8 cellular contexts compared by ENCODE assay signal in the genomic region with DNA sequence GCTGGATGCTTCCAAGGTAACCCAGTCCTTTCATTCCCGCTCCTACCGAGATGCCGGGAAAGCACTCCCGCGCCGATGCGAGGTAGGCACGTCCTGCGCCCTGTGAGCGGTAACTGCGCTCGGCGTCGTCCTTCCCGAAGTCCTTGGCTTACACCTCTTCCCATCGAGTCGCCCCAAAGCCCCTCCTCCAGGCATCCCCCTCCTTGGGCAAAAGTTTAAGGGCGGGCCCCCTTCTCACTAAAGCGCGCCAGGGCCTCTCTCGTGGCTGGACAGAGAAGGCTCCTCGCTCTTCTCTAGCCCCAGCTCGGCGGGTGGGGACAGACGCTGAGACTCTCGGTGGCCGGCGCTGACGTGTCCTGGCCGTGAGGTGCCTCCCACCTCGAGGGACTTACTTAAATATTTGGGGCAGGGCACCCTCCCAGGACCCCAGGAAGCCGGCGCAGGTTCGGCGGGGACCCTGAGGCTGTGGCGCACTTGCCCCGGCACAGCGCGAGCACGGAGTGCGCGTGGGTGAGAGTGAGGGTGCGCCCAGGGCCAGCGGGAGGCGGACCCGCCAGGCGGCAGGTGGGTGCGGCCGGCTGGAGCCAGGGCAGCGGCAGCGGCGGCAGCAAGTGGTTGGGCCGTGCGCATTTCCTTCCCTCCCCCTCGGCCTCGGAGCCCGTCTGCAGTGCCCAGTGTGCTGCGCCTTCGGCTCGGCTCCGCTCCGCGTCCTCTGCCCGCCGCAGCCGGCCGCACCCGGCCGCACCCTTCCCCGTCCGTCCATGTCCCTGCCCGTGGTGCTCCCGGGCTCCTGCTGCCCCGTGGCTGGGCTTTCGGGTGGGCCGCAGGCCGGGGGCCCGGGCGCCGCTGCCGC. TPM values are rescaled to one million over a fixed set of nuclear protein-coding genes. Genes with fewer than 3 reads are reported as not detected.
DNase-seq lines count a peak whose midpoint lies in the region; ATAC-seq and TF ChIP-seq lines count a peak whose summit lies in the region.

A gene with protein sequence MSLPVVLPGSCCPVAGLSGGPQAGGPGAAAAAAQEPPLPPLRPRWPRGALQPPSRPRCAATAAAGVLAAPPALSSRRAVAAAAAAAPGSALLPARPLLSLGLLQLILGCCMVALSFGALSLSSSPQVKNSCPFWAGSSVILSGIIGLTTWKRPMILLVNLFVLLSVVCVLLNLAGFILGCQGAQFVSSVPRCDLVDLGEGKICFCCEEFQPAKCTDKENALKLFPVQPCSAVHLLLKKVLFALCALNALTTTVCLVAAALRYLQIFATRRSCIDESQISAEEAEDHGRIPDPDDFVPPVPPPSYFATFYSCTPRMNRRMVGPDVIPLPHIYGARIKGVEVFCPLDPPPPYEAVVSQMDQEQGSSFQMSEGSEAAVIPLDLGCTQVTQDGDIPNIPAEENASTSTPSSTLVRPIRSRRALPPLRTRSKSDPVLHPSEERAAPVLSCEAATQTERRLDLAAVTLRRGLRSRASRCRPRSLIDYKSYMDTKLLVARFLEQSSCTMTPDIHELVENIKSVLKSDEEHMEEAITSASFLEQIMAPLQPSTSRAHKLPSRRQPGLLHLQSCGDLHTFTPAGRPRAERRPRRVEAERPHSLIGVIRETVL (plus strand): TSS at position 667 of the 853 bp plus-strand sequence. CDS start 95 bp downstream, at position 762.

- H3K4me3 Mint-ChIP-seq in CD14-positive monocyte, result peak within 1 kb of the TSS; percentile 62 to 90
- H3K4me3 Mint-ChIP-seq in stimulated activated naive CD8-positive, alpha-beta T cell treated with anti-CD3 and anti-CD28 coated beads, Interleukin-15, Interleukin-2, amounts not matched to agents 100 ng/mL and 50 ng/mL, for 24 hours, result peak within 1 kb of the TSS; percentile 30

- H3K4me1 Mint-ChIP-seq in CD14-positive monocyte, result peaks cover 9% of the 10 kb centered on the region
- H3K4me1 Mint-ChIP-seq in stimulated activated naive CD8-positive, alpha-beta T cell treated with anti-CD3 and anti-CD28 coated beads, Interleukin-15, Interleukin-2, amounts not matched to agents 100 ng/mL and 50 ng/mL, for 24 hours (ENCODE audit: low read depth), result peaks cover 7% of the 10 kb centered on the region

- H3K27me3 ChIP-seq in HAP-1 (ENCODE audit: low read depth), result peaks cover 23% of the 10 kb centered on the region

- no peaks in the 10 kb centered on the region for H3K36me3 Mint-ChIP-seq in CD14-positive monocyte
- H3K36me3 Mint-ChIP-seq in stimulated activated naive CD8-positive, alpha-beta T cell treated with anti-CD3 and anti-CD28 coated beads, Interleukin-15, Interleukin-2, amounts not matched to agents 100 ng/mL and 50 ng/mL, for 24 hours (ENCODE audit: low read depth), result no peaks in the 10 kb centered on the region

- DNase-seq in CD14-positive monocyte (ENCODE audit: low spot score), result no peak
- DNase-seq in HAP-1 (ENCODE audit: low spot score in 2 of 2), result peak; percentile 50 to 71
- peak; percentile 85 for DNase-seq in NCI-H748 (lab: John Stamatoyannopoulos, UW; ENCODE audit: unreplicated experiment)
- DNase-seq in coronary artery (ENCODE audit: low spot score), result no peak
- DNase-seq in left colon, result peak; percentile 72 to 81
- DNase-seq in HCEC 1CT, result no peak

- peaks cover 0 to 19% (median 5%) of the 10 kb centered on the region in 7 donors for H3K9me3 Mint-ChIP-seq in CD14-positive monocyte
- H3K9me3 Mint-ChIP-seq in stimulated activated naive CD8-positive, alpha-beta T cell treated with anti-CD3 and anti-CD28 coated beads, Interleukin-15, Interleukin-2, amounts not matched to agents 100 ng/mL and 50 ng/mL, for 24 hours, result no peaks in the 10 kb centered on the region

- peak within 1 kb of the TSS; percentile 35 for H3K4me3 ChIP-seq in HAP-1
- H3K4me3 ChIP-seq in coronary artery, result peak within 1 kb of the TSS; percentile 81

- TF ChIP-seq CTCF in CD14-positive monocyte (IDR thresholded peaks at IDR 0.05), result no peak
- no peak for TF ChIP-seq CTCF in coronary artery (IDR thresholded peaks at IDR 0.05)

- no peaks in the 10 kb centered on the region for H3K36me3 ChIP-seq in HAP-1 (replicated peaks)

- intact Hi-C loops in CD14-positive monocyte (cut with micrococcal nuclease), result no loop called here
- intact Hi-C loops in left colon (cut with DNase I, micrococcal nuclease), result no loop called here

- H3K9me3 ChIP-seq in HAP-1, result no peaks in the 10 kb centered on the region

- no peak within 1 kb of the TSS for H3K27ac Mint-ChIP-seq in CD14-positive monocyte
- H3K27ac Mint-ChIP-seq in stimulated activated naive CD8-positive, alpha-beta T cell treated with anti-CD3 and anti-CD28 coated beads, Interleukin-15, Interleukin-2, amounts not matched to agents 100 ng/mL and 50 ng/mL, for 24 hours, result no peak within 1 kb of the TSS

- in situ Hi-C loops in HAP-1 (cut with MboI; ENCODE audit: low sequenced_read_pairs), result no loop called here

- H3K4me1 ChIP-seq in HAP-1, result no peaks in the 10 kb centered on the region

- ATAC-seq in left colon (peak; percentile 96), GM18858 (IDR thresholded peaks at IDR 0.05; ENCODE audit: unreplicated experiment) (no peak)

- H3K27ac ChIP-seq in coronary artery, result peak within 1 kb of the TSS; percentile 75 to 83

- H3K27me3 Mint-ChIP-seq in CD14-positive monocyte (ENCODE audit: low read depth in 3 of 3), result peaks cover 52 to 73% (median 61%) of the 10 kb centered on the region in 3 donors
- peaks cover 73% of the 10 kb centered on the region for H3K27me3 Mint-ChIP-seq in stimulated activated naive CD8-positive, alpha-beta T cell treated with anti-CD3 and anti-CD28 coated beads, Interleukin-15, Interleukin-2, amounts not matched to agents 100 ng/mL and 50 ng/mL, for 24 hours

RNA-seq across cellular contexts. Expression of the gene that starts here (rescaled TPM):
- not detected for polyA plus RNA-seq in CD14-positive monocyte
- total RNA-seq in left colon, result 1 to 10 TPM; 1.8 to 6.2 TPM

Comparison
In these comparisons a context has a peak if more than half of its experiments do, and no peak if none do; other contexts are left out.
1. DNase-seq: peak in HAP-1 (2 of 2), NCI-H748 (single experiment) and left colon (2 of 2); none in CD14-positive monocyte (single experiment), coronary artery (single experiment) and HCEC 1CT (single experiment).